8 cellular contexts compared by ENCODE assay signal in genomic region chr11:65432133-65432650, GRCh38. TPM values are rescaled to one million over a fixed set of nuclear protein-coding genes. Genes with fewer than 3 reads are reported as not detected.
DNase-seq lines count a peak whose midpoint lies in the region; ATAC-seq, FAIRE-seq and TF ChIP-seq lines count a peak whose summit lies in the region.

No MANE protein-coding gene starts in this region.

- no peaks in the 10 kb centered on the region for H3K9me3 ChIP-seq in OCI-LY1 (ENCODE audit: low read length)

- no peaks in the 10 kb centered on the region for H3K27me3 ChIP-seq in OCI-LY1 (ENCODE audit: insufficient read depth, low read length)

- H3F3A ChIP-seq in OCI-LY1 (ENCODE audit: insufficient read depth, low read length), result no peaks in the 10 kb centered on the region; the same call in 1 of the 2 replicates

- FAIRE-seq in GM19239 (lab: Jason Lieb, UNC), result no peak

- H3K27ac ChIP-seq in OCI-LY1 (ENCODE audit: low read depth, low read length, poor library complexity, severe bottlenecking), result peak overlapping the region; percentile 99

- H3K4me2 ChIP-seq in OCI-LY1 (ENCODE audit: low read length), result peak overlapping the region; percentile 88

- no peak for TF ChIP-seq CTCF in CD14-positive monocyte (IDR thresholded peaks at IDR 0.05)
- no peak for TF ChIP-seq CTCF in OCI-LY1 (IDR thresholded peaks at IDR 0.05; ENCODE audit: low read length)

- no peak for DNase-seq in CD14-positive monocyte (ENCODE audit: low spot score)
- DNase-seq in natural killer cell treated with Interleukin-12 subunit alpha and Interleukin-12 subunit beta and Interleukin-15 and Interleukin-18, amount 100 ng/mL, for 72 hours (ENCODE audit: low spot score), result no peak
- no peak for DNase-seq in GM19239 (ENCODE audit: insufficient read length, low spot score)
- no peak for DNase-seq in AG08396 (ENCODE audit: low spot score)
- DNase-seq in HuH-7 (ENCODE audit: low spot score), result no peak

- peaks cover 0 to 4% (median 0%) of the 10 kb centered on the region in 3 donors for H3K27me3 Mint-ChIP-seq in CD14-positive monocyte (ENCODE audit: low read depth in 3 of 3)
- H3K27me3 Mint-ChIP-seq in dendritic cell treated with granulocyte-macrophage colony-stimulating factor and Interleukin-4, amounts not matched to agents 40 ng/mL and 50 ng/mL, for 4 days, result no peaks in the 10 kb centered on the region
- H3K27me3 Mint-ChIP-seq in natural killer cell treated with Interleukin-12 subunit alpha and Interleukin-12 subunit beta and Interleukin-15 and Interleukin-18, amount 100 ng/mL, for 72 hours, result no peaks in the 10 kb centered on the region

- no peaks in the 10 kb centered on the region for H3K9me2 ChIP-seq in OCI-LY1 (ENCODE audit: low read depth, low read length)

- intact Hi-C loops in CD14-positive monocyte (cut with micrococcal nuclease), result no loop called here
- intact Hi-C loops in dendritic cell treated with granulocyte-macrophage colony-stimulating factor and Interleukin-4, amounts not matched to agents 40 ng/mL and 50 ng/mL, for 4 days (cut with micrococcal nuclease), result no loop called here

- H3K36me3 Mint-ChIP-seq in CD14-positive monocyte, result peaks cover 70 to 78% of the 10 kb centered on the region in 2 donors
- H3K36me3 Mint-ChIP-seq in dendritic cell treated with granulocyte-macrophage colony-stimulating factor and Interleukin-4, amounts not matched to agents 40 ng/mL and 50 ng/mL, for 4 days (ENCODE audit: low read depth), result peaks cover 93% of the 10 kb centered on the region
- peaks cover 11% of the 10 kb centered on the region for H3K36me3 Mint-ChIP-seq in natural killer cell treated with Interleukin-12 subunit alpha and Interleukin-12 subunit beta and Interleukin-15 and Interleukin-18, amount 100 ng/mL, for 72 hours

- ATAC-seq in natural killer cell treated with Interleukin-12 subunit alpha and Interleukin-12 subunit beta and Interleukin-15 and Interleukin-18, amount 100 ng/mL, for 72 hours, result no peak
- ATAC-seq in HG03354 (IDR thresholded peaks at IDR 0.05; ENCODE audit: poor library complexity, severe bottlenecking, unreplicated experiment), result no peak

- peak overlapping the region; percentile 95 for H3K4me3 ChIP-seq in OCI-LY1 (ENCODE audit: low read depth, low read length, poor library complexity, severe bottlenecking)

- H3K4me3 Mint-ChIP-seq in CD14-positive monocyte, result peak overlapping the region in 1 of 2 donors; percentile 52
- peak overlapping the region; percentile 13 for H3K4me3 Mint-ChIP-seq in dendritic cell treated with granulocyte-macrophage colony-stimulating factor and Interleukin-4, amounts not matched to agents 40 ng/mL and 50 ng/mL, for 4 days
- H3K4me3 Mint-ChIP-seq in natural killer cell treated with Interleukin-12 subunit alpha and Interleukin-12 subunit beta and Interleukin-15 and Interleukin-18, amount 100 ng/mL, for 72 hours, result peak overlapping the region; percentile 98

- no peaks in the 10 kb centered on the region for H4K20me1 ChIP-seq in OCI-LY1 (ENCODE audit: insufficient read depth, low read length)

- peak overlapping the region in 5 of 7 donors; percentile 47 to 100 (median 59) for H3K27ac Mint-ChIP-seq in CD14-positive monocyte
- peak overlapping the region; percentile 34 for H3K27ac Mint-ChIP-seq in dendritic cell treated with granulocyte-macrophage colony-stimulating factor and Interleukin-4, amounts not matched to agents 40 ng/mL and 50 ng/mL, for 4 days
- peak overlapping the region; percentile 99 to 100 for H3K27ac Mint-ChIP-seq in natural killer cell treated with Interleukin-12 subunit alpha and Interleukin-12 subunit beta and Interleukin-15 and Interleukin-18, amount 100 ng/mL, for 72 hours

- H3K9ac ChIP-seq in OCI-LY1 (ENCODE audit: low read length), result no peak overlapping the region

- H3K4me1 Mint-ChIP-seq in CD14-positive monocyte, result peaks cover 87% of the 10 kb centered on the region
- H3K4me1 Mint-ChIP-seq in dendritic cell treated with granulocyte-macrophage colony-stimulating factor and Interleukin-4, amounts not matched to agents 40 ng/mL and 50 ng/mL, for 4 days (ENCODE audit: low read depth), result peaks cover 83% of the 10 kb centered on the region
- peaks cover 77 to 81% of the 10 kb centered on the region in 2 donors for H3K4me1 Mint-ChIP-seq in natural killer cell treated with Interleukin-12 subunit alpha and Interleukin-12 subunit beta and Interleukin-15 and Interleukin-18, amount 100 ng/mL, for 72 hours (ENCODE audit: low read depth in 2 of 2)

- H3K79me2 ChIP-seq in OCI-LY1 (ENCODE audit: insufficient read depth, low read length), result peaks cover 68% of the 10 kb centered on the region

- H2AFZ ChIP-seq in OCI-LY1 (ENCODE audit: low read length), result no peak overlapping the region

- peaks cover 81% of the 10 kb centered on the region for H3K4me1 ChIP-seq in OCI-LY1 (ENCODE audit: insufficient read depth, low read length, severe bottlenecking)

- peaks cover 62% of the 10 kb centered on the region for H3K36me3 ChIP-seq in OCI-LY1 (ENCODE audit: insufficient read depth, low read length)

- H3K9me3 Mint-ChIP-seq in CD14-positive monocyte, result no peaks in the 10 kb centered on the region
- no peaks in the 10 kb centered on the region for H3K9me3 Mint-ChIP-seq in dendritic cell treated with granulocyte-macrophage colony-stimulating factor and Interleukin-4, amounts not matched to agents 40 ng/mL and 50 ng/mL, for 4 days
- no peaks in the 10 kb centered on the region for H3K9me3 Mint-ChIP-seq in natural killer cell treated with Interleukin-12 subunit alpha and Interleukin-12 subunit beta and Interleukin-15 and Interleukin-18, amount 100 ng/mL, for 72 hours

RNA-seq across cellular contexts. Expression of gene NEAT1, which starts 9.6 kb away (rescaled TPM):
- polyA plus RNA-seq in CD14-positive monocyte, result 1 to 10 TPM in 1 of 2 donors, under 1 TPM in 1; 0.90 to 1.3 TPM
- 100 to 1,000 TPM; 432 to 571 TPM for total RNA-seq in natural killer cell treated with Interleukin-12 subunit alpha and Interleukin-12 subunit beta and Interleukin-15 and Interleukin-18, amount 100 ng/mL, for 72 hours

RNA-seq across cellular contexts. Expression of gene FRMD8, which starts 45.8 kb away (rescaled TPM):
- 10 to 100 TPM; 33.7 to 41.2 TPM for polyA plus RNA-seq in CD14-positive monocyte
- 10 to 100 TPM; 50.5 to 68.4 TPM for total RNA-seq in natural killer cell treated with Interleukin-12 subunit alpha and Interleukin-12 subunit beta and Interleukin-15 and Interleukin-18, amount 100 ng/mL, for 72 hours

RNA-seq across cellular contexts. Expression of gene SLC25A45, which starts 49.7 kb away (rescaled TPM):
- polyA plus RNA-seq in CD14-positive monocyte, result 1 to 10 TPM; 3.7 to 4.1 TPM
- total RNA-seq in natural killer cell treated with Interleukin-12 subunit alpha and Interleukin-12 subunit beta and Interleukin-15 and Interleukin-18, amount 100 ng/mL, for 72 hours, result 10 to 100 TPM; 10.8 to 12.6 TPM

Comparison
In these comparisons a context has a peak if more than half of its experiments do, and no peak if none do; other contexts are left out.
1. H3K27ac Mint-ChIP-seq: peak in every context shown above with its lines; median percentile 100 in natural killer cell treated with Interleukin-12 subunit alpha and Interleukin-12 subunit beta and Interleukin-15 and Interleukin-18, amount 100 ng/mL, for 72 hours; 59 in CD14-positive monocyte; 34 in dendritic cell treated with granulocyte-macrophage colony-stimulating factor and Interleukin-4, amounts not matched to agents 40 ng/mL and 50 ng/mL, for 4 days.